Comparison of ENCODE assay signal across 21 cellular contexts in genomic region chr3:168295027-168295426, GRCh38.
"Had no signal": no experiment of that assay in that cellular context is flagged by ENCODE, and none has a peak within 500 bp of the region (broad histone marks: within the 10 kb centered on the region; RNA-seq: fewer than 3 reads in every experiment).

No MANE protein-coding gene starts in this region.

- DNase-seq: dorsolateral prefrontal cortex; effector CD4-positive, alpha-beta T cell; left ventricle myocardium superior; lower lobe of right lung; mucosa of descending colon; naive B cell; stimulated activated CD4-positive, alpha-beta T cell treated with anti-CD3 and anti-CD28 coated beads, Interleukin-12 subunit alpha, Interleukin-12 subunit beta, amount 100 ng/mL, for 4 hours; stimulated activated CD4-positive, alpha-beta T cell treated with anti-CD3 and anti-CD28 coated beads, Interleukin-1b, Interleukin-23, amount 100 ng/mL, for 48 hours; stimulated activated CD4-positive, alpha-beta T cell treated with anti-CD3 and anti-CD28 coated beads, Interleukin-4, amount 100 ng/mL, for 24 hours; stimulated activated naive CD4-positive, alpha-beta T cell treated with Interleukin-2 at 50 U/mL for 16 hours; stomach; thyroid gland; trophoblast cell had no signal

- H3K4me2 ChIP-seq: neural progenitor cell, smooth muscle cell had no signal

- H3K4me1 Mint-ChIP-seq: naive B cell; stimulated activated effector memory CD8-positive, alpha-beta T cell treated with anti-CD3 and anti-CD28 coated beads, Interleukin-12 subunit alpha, Interleukin-12 subunit beta, amount 100 ng/mL, for 72 hours had no signal

- H3K27ac Mint-ChIP-seq: naive B cell; natural killer cell treated with Interleukin-12 subunit alpha and Interleukin-12 subunit beta and Interleukin-15 and Interleukin-18, amount 100 ng/mL, for 72 hours; neural progenitor cell; progenitor cell of endocrine pancreas; stimulated activated effector memory CD8-positive, alpha-beta T cell treated with anti-CD3 and anti-CD28 coated beads, Interleukin-12 subunit alpha, Interleukin-12 subunit beta, amount 100 ng/mL, for 72 hours had no signal

- H3K4me3 ChIP-seq: dorsolateral prefrontal cortex, lower lobe of right lung, mucosa of descending colon, neural progenitor cell, right atrium auricular region, smooth muscle cell, stomach, thyroid gland had no signal

- H3K9ac ChIP-seq: neural progenitor cell, parathyroid adenoma had no signal

- H3K27me3 Mint-ChIP-seq: naive B cell; natural killer cell treated with Interleukin-12 subunit alpha and Interleukin-12 subunit beta and Interleukin-15 and Interleukin-18, amount 100 ng/mL, for 72 hours; progenitor cell of endocrine pancreas had no signal

- H3K4me3 Mint-ChIP-seq: naive B cell; natural killer cell treated with Interleukin-12 subunit alpha and Interleukin-12 subunit beta and Interleukin-15 and Interleukin-18, amount 100 ng/mL, for 72 hours; neural progenitor cell; stimulated activated effector memory CD8-positive, alpha-beta T cell treated with anti-CD3 and anti-CD28 coated beads, Interleukin-12 subunit alpha, Interleukin-12 subunit beta, amount 100 ng/mL, for 72 hours had no signal

- H3K27me3 ChIP-seq: dorsolateral prefrontal cortex, neural progenitor cell, right atrium auricular region, stomach, thyroid gland had no signal

- ATAC-seq: left ventricle myocardium superior; lower lobe of right lung; mucosa of descending colon; natural killer cell treated with Interleukin-12 subunit alpha and Interleukin-12 subunit beta and Interleukin-15 and Interleukin-18, amount 100 ng/mL, for 72 hours; sciatic nerve; stimulated activated effector memory CD8-positive, alpha-beta T cell treated with anti-CD3 and anti-CD28 coated beads, Interleukin-12 subunit alpha, Interleukin-12 subunit beta, amount 100 ng/mL, for 72 hours had no signal

- H2AFZ ChIP-seq: neural progenitor cell, parathyroid adenoma had no signal

- H3K36me3 Mint-ChIP-seq: naive B cell; natural killer cell treated with Interleukin-12 subunit alpha and Interleukin-12 subunit beta and Interleukin-15 and Interleukin-18, amount 100 ng/mL, for 72 hours; stimulated activated effector memory CD8-positive, alpha-beta T cell treated with anti-CD3 and anti-CD28 coated beads, Interleukin-12 subunit alpha, Interleukin-12 subunit beta, amount 100 ng/mL, for 72 hours had no signal

- H3K27ac ChIP-seq: dorsolateral prefrontal cortex, lower lobe of right lung, neural progenitor cell, parathyroid adenoma, right atrium auricular region, stomach, thyroid gland had no signal

- H3K4me1 ChIP-seq: lower lobe of right lung, neural progenitor cell, parathyroid adenoma, right atrium auricular region, stomach, thyroid gland had no signal

- H3K36me3 ChIP-seq: lower lobe of right lung, neural progenitor cell, right atrium auricular region, stomach, thyroid gland had no signal

- H3K9me3 ChIP-seq: lower lobe of right lung, mucosa of descending colon, right atrium auricular region, stomach, thyroid gland had no signal

- H3K79me2 ChIP-seq: parathyroid adenoma had no signal
